ENCODE assay signal across 1 cellular context in genomic region chr17:48634446-48635208, GRCh38.
TF ChIP-seq lines count a peak whose summit lies in the region.

No MANE protein-coding gene starts in this region.

TF ChIP-seq in K562, 482 proteins besides CTCF, POLR2A, EP300 and RAD21 (continues in another document):
- peak; percentile 74; the same call in 1 of the 2 replicates for TF ChIP-seq MGA (IDR thresholded peaks at IDR 0.05)
- peak; percentile 80 for TF ChIP-seq ZNF592 (IDR thresholded peaks at IDR 0.05)
- no peak for TF ChIP-seq ZSCAN32 (CRISPR knock-in tag; IDR thresholded peaks at IDR 0.05)
- no peak for TF ChIP-seq SETDB1 (IDR thresholded peaks at IDR 0.05; ENCODE audit: low read length)
- TF ChIP-seq ZNF324 (CRISPR knock-in tag; IDR thresholded peaks at IDR 0.05), result no peak
- no peak for TF ChIP-seq FOXK1 (CRISPR knock-in tag; IDR thresholded peaks at IDR 0.05; ENCODE audit: borderline replicate concordance)
- TF ChIP-seq POLR2AphosphoS5 (IDR thresholded peaks at IDR 0.05; ENCODE audit: control insufficient read depth, insufficient read depth, low read depth, low read length), result no peak
- TF ChIP-seq PTRF (tag; IDR thresholded peaks at IDR 0.05), result no peak
- TF ChIP-seq MXD1 (CRISPR knock-in tag; IDR thresholded peaks at IDR 0.05; ENCODE audit: borderline replicate concordance, poor library complexity, severe bottlenecking), result no peak
- 0 out of 2 replicates have a peak, but pooled peaks have one; percentile 37 for TF ChIP-seq TOE1 (IDR thresholded peaks at IDR 0.05; ENCODE audit: borderline replicate concordance)
- no peak for TF ChIP-seq TOE1 (CRISPR knock-in tag; IDR thresholded peaks at IDR 0.05; ENCODE audit: borderline replicate concordance, low read depth)
- no peak for TF ChIP-seq RBM15 (IDR thresholded peaks at IDR 0.05; ENCODE audit: insufficient read depth, low read length)
- TF ChIP-seq ZNF449 (CRISPR knock-in tag; IDR thresholded peaks at IDR 0.05), result no peak
- TF ChIP-seq CBFA2T3 (IDR thresholded peaks at IDR 0.05), result peak; percentile 37
- no peak for TF ChIP-seq GABPB1 (CRISPR knock-in tag; IDR thresholded peaks at IDR 0.05)
- TF ChIP-seq ZNF318 (IDR thresholded peaks at IDR 0.05; ENCODE audit: borderline replicate concordance in 1 of 2, low read depth in 1 of 2), result no peak
- no peak for TF ChIP-seq MLLT1 (IDR thresholded peaks at IDR 0.05)
- TF ChIP-seq CC2D1A (IDR thresholded peaks at IDR 0.05), result no peak
- no peak for TF ChIP-seq ZNF830 (CRISPR knock-in tag; IDR thresholded peaks at IDR 0.05)
- no peak for TF ChIP-seq POLR2G (IDR thresholded peaks at IDR 0.05; ENCODE audit: low read depth, low read length)
- no peak for TF ChIP-seq NCOA4 (IDR thresholded peaks at IDR 0.05; ENCODE audit: partially characterized antibody)
- TF ChIP-seq WHSC1 (IDR thresholded peaks at IDR 0.05; ENCODE audit: low read length), result no peak
- TF ChIP-seq BACH1 (tag; IDR thresholded peaks at IDR 0.05), result no peak
- no peak for TF ChIP-seq ZNF24 (IDR thresholded peaks at IDR 0.05)
- 0 out of 2 replicates have a peak, but pooled peaks have one; percentile 4 for TF ChIP-seq NCOA1 (IDR thresholded peaks at IDR 0.05; ENCODE audit: low read depth)
- peak; percentile 2; the same call in 1 of the 2 replicates for TF ChIP-seq MYC (IDR thresholded peaks at IDR 0.05; ENCODE audit: low read depth, low read length)
- no peak for TF ChIP-seq MYC (CRISPR knock-in tag; IDR thresholded peaks at IDR 0.05; ENCODE audit: borderline replicate concordance, low read depth)
